ENCODE assay signal across 1 cellular context in the genomic region with DNA sequence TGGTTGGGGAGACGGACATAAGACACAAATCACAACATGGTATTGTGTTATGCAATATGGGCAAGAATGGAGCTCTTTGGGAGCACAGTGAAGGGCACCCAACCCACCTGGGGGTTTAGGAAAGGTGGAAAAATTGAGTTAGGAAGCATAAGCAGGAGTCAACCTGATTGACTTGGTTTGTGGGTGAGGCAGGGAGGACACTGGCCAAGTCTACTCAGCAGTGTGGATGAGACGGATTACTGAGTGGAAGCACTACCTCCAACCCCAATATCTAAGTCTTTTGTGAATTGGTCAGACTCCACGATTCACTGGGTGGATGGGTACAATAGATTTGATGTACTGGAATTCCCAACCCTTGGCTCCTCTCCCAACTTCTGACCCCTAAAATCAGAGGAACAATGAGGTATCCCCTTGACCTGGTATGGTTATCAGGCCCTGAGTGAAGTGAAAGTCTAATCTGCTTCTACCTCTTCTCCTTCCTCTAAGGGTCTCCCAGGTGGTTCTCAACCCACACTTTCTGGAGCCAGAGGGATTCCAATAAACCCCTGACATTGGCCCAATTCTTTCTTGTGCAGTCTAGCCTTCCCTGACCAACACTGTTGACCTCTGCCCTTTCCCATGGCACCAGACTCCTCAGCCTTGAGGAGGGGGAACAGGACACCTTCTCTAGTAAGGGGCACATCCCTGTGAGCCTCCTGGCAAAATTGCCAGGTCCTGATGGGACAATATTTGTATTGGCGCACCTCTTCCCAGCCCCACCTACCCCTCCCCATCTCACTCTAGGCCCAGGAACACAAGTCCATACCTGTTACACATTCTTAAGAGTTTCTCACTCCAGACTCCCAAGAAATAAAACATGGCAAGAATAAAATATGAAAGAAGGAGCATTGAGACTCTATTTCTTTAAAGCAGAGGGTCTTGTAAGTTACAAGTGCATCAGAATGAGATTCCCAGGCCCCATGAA.
TF ChIP-seq lines count a peak whose summit lies in the region.

No MANE protein-coding gene starts in this region.

TF ChIP-seq in K562, 482 proteins besides CTCF, POLR2A, EP300 and RAD21 (continued from another document):
- peak; percentile 84 for TF ChIP-seq SFPQ (IDR thresholded peaks at IDR 0.05; ENCODE audit: low read depth, low read length)
- TF ChIP-seq PATZ1 (CRISPR knock-in tag; IDR thresholded peaks at IDR 0.05; ENCODE audit: borderline replicate concordance): no peak
- TF ChIP-seq U2AF1 (optimal IDR thresholded peaks at IDR 0.05; ENCODE audit: low read depth, low read length): peak; percentile 28
- no peak for TF ChIP-seq MYBL2 (IDR thresholded peaks at IDR 0.05; ENCODE audit: low read depth)
- TF ChIP-seq MYBL2 (CRISPR knock-in tag; IDR thresholded peaks at IDR 0.05; ENCODE audit: borderline replicate concordance): no peak
- 0 out of 2 replicates have a peak, but pooled peaks have one; percentile 19 for TF ChIP-seq CREB3L1 (IDR thresholded peaks at IDR 0.05; ENCODE audit: borderline replicate concordance, low read depth)
- no peak for TF ChIP-seq ZNF311 (CRISPR knock-in tag; IDR thresholded peaks at IDR 0.05)
- TF ChIP-seq, protein P1, sequence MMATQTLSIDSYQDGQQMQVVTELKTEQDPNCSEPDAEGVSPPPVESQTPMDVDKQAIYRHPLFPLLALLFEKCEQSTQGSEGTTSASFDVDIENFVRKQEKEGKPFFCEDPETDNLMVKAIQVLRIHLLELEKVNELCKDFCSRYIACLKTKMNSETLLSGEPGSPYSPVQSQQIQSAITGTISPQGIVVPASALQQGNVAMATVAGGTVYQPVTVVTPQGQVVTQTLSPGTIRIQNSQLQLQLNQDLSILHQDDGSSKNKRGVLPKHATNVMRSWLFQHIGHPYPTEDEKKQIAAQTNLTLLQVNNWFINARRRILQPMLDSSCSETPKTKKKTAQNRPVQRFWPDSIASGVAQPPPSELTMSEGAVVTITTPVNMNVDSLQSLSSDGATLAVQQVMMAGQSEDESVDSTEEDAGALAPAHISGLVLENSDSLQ (IDR thresholded peaks at IDR 0.05): no peak
- TF ChIP-seq NCOA1 (IDR thresholded peaks at IDR 0.05; ENCODE audit: low read depth): no peak
- peak; percentile 98 for TF ChIP-seq FIP1L1 (IDR thresholded peaks at IDR 0.05; ENCODE audit: low read depth, low read length, poor library complexity, severe bottlenecking)
- no peak for TF ChIP-seq TAF9B (IDR thresholded peaks at IDR 0.05; ENCODE audit: partially characterized antibody)
- peak; percentile 74; the same call in 1 of the 2 replicates for TF ChIP-seq CEBPG (CRISPR knock-in tag; IDR thresholded peaks at IDR 0.05)
- TF ChIP-seq CEBPG (tag; conservative IDR thresholded peaks at IDR 0.05 in 1 of 2, IDR thresholded peaks at IDR 0.05 in 1 of 2): peak in 1 of 2 experiments; percentile 65; a peak in 1 of 4 replicates
- TF ChIP-seq RFX7 (CRISPR knock-in tag; IDR thresholded peaks at IDR 0.05): peak; percentile 25; the same call in 1 of the 2 replicates
- TF ChIP-seq ZNF584 (CRISPR knock-in tag; IDR thresholded peaks at IDR 0.05; ENCODE audit: low read depth): no peak
- no peak for TF ChIP-seq POLR2B (IDR thresholded peaks at IDR 0.05; ENCODE audit: low read depth, partially characterized antibody)
- TF ChIP-seq NEUROD1 (IDR thresholded peaks at IDR 0.05; ENCODE audit: borderline replicate concordance, low read depth, low read length, partially characterized antibody): no peak
- TF ChIP-seq, protein P2, sequence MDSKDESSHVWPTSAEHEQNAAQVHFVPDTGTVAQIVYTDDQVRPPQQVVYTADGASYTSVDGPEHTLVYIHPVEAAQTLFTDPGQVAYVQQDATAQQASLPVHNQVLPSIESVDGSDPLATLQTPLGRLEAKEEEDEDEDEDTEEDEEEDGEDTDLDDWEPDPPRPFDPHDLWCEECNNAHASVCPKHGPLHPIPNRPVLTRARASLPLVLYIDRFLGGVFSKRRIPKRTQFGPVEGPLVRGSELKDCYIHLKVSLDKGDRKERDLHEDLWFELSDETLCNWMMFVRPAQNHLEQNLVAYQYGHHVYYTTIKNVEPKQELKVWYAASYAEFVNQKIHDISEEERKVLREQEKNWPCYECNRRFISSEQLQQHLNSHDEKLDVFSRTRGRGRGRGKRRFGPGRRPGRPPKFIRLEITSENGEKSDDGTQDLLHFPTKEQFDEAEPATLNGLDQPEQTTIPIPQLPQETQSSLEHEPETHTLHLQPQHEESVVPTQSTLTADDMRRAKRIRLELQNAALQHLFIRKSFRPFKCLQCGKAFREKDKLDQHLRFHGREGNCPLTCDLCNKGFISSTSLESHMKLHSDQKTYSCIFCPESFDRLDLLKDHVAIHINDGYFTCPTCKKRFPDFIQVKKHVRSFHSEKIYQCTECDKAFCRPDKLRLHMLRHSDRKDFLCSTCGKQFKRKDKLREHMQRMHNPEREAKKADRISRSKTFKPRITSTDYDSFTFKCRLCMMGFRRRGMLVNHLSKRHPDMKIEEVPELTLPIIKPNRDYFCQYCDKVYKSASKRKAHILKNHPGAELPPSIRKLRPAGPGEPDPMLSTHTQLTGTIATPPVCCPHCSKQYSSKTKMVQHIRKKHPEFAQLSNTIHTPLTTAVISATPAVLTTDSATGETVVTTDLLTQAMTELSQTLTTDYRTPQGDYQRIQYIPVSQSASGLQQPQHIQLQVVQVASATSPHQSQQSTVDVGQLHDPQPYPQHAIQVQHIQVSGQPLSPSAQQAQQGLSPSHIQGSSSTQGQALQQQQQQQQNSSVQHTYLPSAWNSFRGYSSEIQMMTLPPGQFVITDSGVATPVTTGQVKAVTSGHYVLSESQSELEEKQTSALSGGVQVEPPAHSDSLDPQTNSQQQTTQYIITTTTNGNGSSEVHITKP (IDR thresholded peaks at IDR 0.05; ENCODE audit: partially characterized antibody): no peak
- no peak for TF ChIP-seq BRD9 (IDR thresholded peaks at IDR 0.05; ENCODE audit: low read depth, partially characterized antibody)
- TF ChIP-seq RBFOX2 (IDR thresholded peaks at IDR 0.05; ENCODE audit: low read depth, low read length): peak; percentile 80
- no peak for TF ChIP-seq ZNF3 (CRISPR knock-in tag; IDR thresholded peaks at IDR 0.05)
- TF ChIP-seq PREB (CRISPR knock-in tag; IDR thresholded peaks at IDR 0.05): peak; percentile 11; the same call in 1 of the 2 replicates
- peak; percentile 21; the same call in 1 of the 2 replicates for TF ChIP-seq PTBP1 (IDR thresholded peaks at IDR 0.05; ENCODE audit: low read depth, low read length)
- 0 out of 2 replicates have a peak, but pooled peaks have one; percentile 37 for TF ChIP-seq THAP7 (CRISPR knock-in tag; IDR thresholded peaks at IDR 0.05)
- TF ChIP-seq SAP30 (IDR thresholded peaks at IDR 0.05; ENCODE audit: borderline replicate concordance, insufficient read depth, low read depth, low read length, poor library complexity, severe bottlenecking): no peak
- TF ChIP-seq ATF3 (IDR thresholded peaks at IDR 0.05): no peak
- 0 out of 2 replicates have a peak, but pooled peaks have one; percentile 17 for TF ChIP-seq ATF3 (CRISPR knock-in tag; conservative IDR thresholded peaks at IDR 0.05)
- TF ChIP-seq SUPT5H (IDR thresholded peaks at IDR 0.05): no peak
- 0 out of 4 replicates have a peak, but pooled peaks have one; percentile 13 to 42 for TF ChIP-seq SIN3A (IDR thresholded peaks at IDR 0.05; ENCODE audit: borderline replicate concordance in 2 of 2, control insufficient read depth in 1 of 2, low read depth in 2 of 2, low read length in 2 of 2)
- peak; percentile 70; the same call in 1 of the 2 replicates for TF ChIP-seq HNRNPUL1 (IDR thresholded peaks at IDR 0.05; ENCODE audit: low read length)
- peak; percentile 55; the same call in 1 of the 2 replicates for TF ChIP-seq POLR2H (tag; IDR thresholded peaks at IDR 0.05; ENCODE audit: low read depth)
- TF ChIP-seq ARNT (IDR thresholded peaks at IDR 0.05): peak in 1 of 2 experiments; percentile 42; a peak in 1 of 4 replicates
- no peak for TF ChIP-seq ZNF436 (CRISPR knock-in tag; IDR thresholded peaks at IDR 0.05)
- no peak; the same call in 1 of the 2 replicates for TF ChIP-seq MTA3 (IDR thresholded peaks at IDR 0.05; ENCODE audit: borderline replicate concordance)
